Comparison of ENCODE assay signal across 17 cellular contexts in genomic region chr1:169623132-169623926, GRCh38. TPM values are rescaled to one million over a fixed set of nuclear protein-coding genes. Genes with fewer than 3 reads are reported as not detected.
"Had no signal": no experiment of that assay in that cellular context is flagged by ENCODE, and none has a peak within 500 bp of the region (broad histone marks: within the 10 kb centered on the region; RNA-seq: fewer than 3 reads in every experiment).

No MANE protein-coding gene starts in this region.

- DNase-seq: activated CD8-positive, alpha-beta memory T cell treated with anti-CD3 and anti-CD28 coated beads, Interleukin-2, amount 50 U/mL, for 48 hours; activated effector memory CD4-positive, alpha-beta T cell treated with anti-CD3 and anti-CD28 coated beads, Interleukin-2, amount 50 U/mL, for 16 hours; dorsolateral prefrontal cortex; endodermal cell; erythroblast; left colon; ovary; SHP77; sigmoid colon; SK-N-SH; spleen; T-helper 17 cell; thyroid gland; WERI-Rb-1 had no signal

- H3K27ac Mint-ChIP-seq: endodermal cell, mesothelial cell of epicardium, T-helper 17 cell had no signal

- H3K36me3 ChIP-seq: ovary, sigmoid colon, spleen, thyroid gland, WERI-Rb-1 had no signal

- H3K4me3 ChIP-seq: dorsolateral prefrontal cortex, lung, ovary, sigmoid colon, spleen, thyroid gland had no signal

- H3K27ac ChIP-seq: dorsolateral prefrontal cortex, ovary, sigmoid colon, spleen, thyroid gland, WERI-Rb-1 had no signal

- H3K4me3 Mint-ChIP-seq: endodermal cell, mesothelial cell of epicardium, T-helper 17 cell had no signal

- H3K4me1 ChIP-seq: sigmoid colon, thyroid gland had no signal

- H3K9me3 ChIP-seq: ovary, sigmoid colon, SK-N-SH, spleen, thyroid gland had no signal

- ATAC-seq: left colon, T-helper 17 cell had no signal

- H3K27me3 ChIP-seq: ovary, sigmoid colon, spleen, thyroid gland had no signal

- H3K36me3 Mint-ChIP-seq: mesothelial cell of epicardium had no signal

- H3K4me1 Mint-ChIP-seq: endodermal cell, mesothelial cell of epicardium had no signal

- H3K9me3 Mint-ChIP-seq: endodermal cell, mesothelial cell of epicardium had no signal

- H3K27me3 Mint-ChIP-seq: T-helper 17 cell had no signal

RNA-seq across cellular contexts. Expression of gene SELP, which starts 6.6 kb away (rescaled TPM):
- total RNA-seq: endodermal cell, myocyte had no signal

RNA-seq across cellular contexts. Expression of gene F5, which starts 37.0 kb away (rescaled TPM):
- total RNA-seq: myocyte had no signal
